Comparison of ENCODE assay signal across 1 cellular context in genomic region chr20:38165089-38165965, GRCh38.
TF ChIP-seq lines count a peak whose summit lies in the region.

TSS of gene TGM2 (minus strand) at chr20:38165270. CDS start at chr20:38165198, 72 bp downstream.

TF ChIP-seq in HepG2, 621 proteins besides CTCF, POLR2A, EP300 and RAD21 (continued from another document and continues in another):
- TF ChIP-seq PLSCR1 (CRISPR knock-in tag; IDR thresholded peaks at IDR 0.05; ENCODE audit: borderline replicate concordance) (no peak), PHF20 (CRISPR knock-in tag; IDR thresholded peaks at IDR 0.05) (no peak), SP2 (CRISPR knock-in tag; IDR thresholded peaks at IDR 0.05) (no peak; the same call in none of the 2 replicates), ZNF850 (CRISPR knock-in tag; conservative IDR thresholded peaks at IDR 0.05) (no peak), SIN3A (IDR thresholded peaks at IDR 0.05; ENCODE audit: borderline replicate concordance, low read depth, low read length) (no peak), ZNF883 (CRISPR knock-in tag; IDR thresholded peaks at IDR 0.05; ENCODE audit: not compliant biosample characterization) (peak; percentile 78), DMTF1 (CRISPR knock-in tag; IDR thresholded peaks at IDR 0.05) (0 out of 2 replicates have a peak, but pooled peaks have one; percentile 48), ZNF205 (CRISPR knock-in tag; IDR thresholded peaks at IDR 0.05) (peak; percentile 91), MEIS2 (CRISPR knock-in tag; IDR thresholded peaks at IDR 0.05) (peak; percentile 82), PRDM10 (CRISPR knock-in tag; IDR thresholded peaks at IDR 0.05; ENCODE audit: low read depth) (no peak), U2AF1 (optimal IDR thresholded peaks at IDR 0.05; ENCODE audit: low read depth, low read length) (no peak), ZHX2 (IDR thresholded peaks at IDR 0.05; ENCODE audit: low read depth) (no peak), ZHX2 (CRISPR knock-in tag; IDR thresholded peaks at IDR 0.05; ENCODE audit: borderline replicate concordance) (no peak), GABPB1 (CRISPR knock-in tag; IDR thresholded peaks at IDR 0.05) (peak; percentile 73; the same call in 1 of the 2 replicates), ZNF180 (CRISPR knock-in tag; IDR thresholded peaks at IDR 0.05; ENCODE audit: borderline replicate concordance, low read depth) (no peak), KAT7 (CRISPR knock-in tag; IDR thresholded peaks at IDR 0.05; ENCODE audit: borderline replicate concordance) (peak; percentile 88; the same call in 1 of the 2 replicates), ZNF331 (CRISPR knock-in tag; IDR thresholded peaks at IDR 0.05) (peak; percentile 85), CEBPG (CRISPR knock-in tag; IDR thresholded peaks at IDR 0.05) (peak; percentile 30; the same call in 1 of the 2 replicates), RFX3 (CRISPR knock-in tag; IDR thresholded peaks at IDR 0.05) (no peak), ZNF580 (CRISPR knock-in tag; IDR thresholded peaks at IDR 0.05; ENCODE audit: borderline replicate concordance, low read depth) (peak; percentile 98; the same call in 1 of the 2 replicates), ZBTB14 (CRISPR knock-in tag; IDR thresholded peaks at IDR 0.05) (no peak), RXRA (CRISPR knock-in tag; IDR thresholded peaks at IDR 0.05) (peak; percentile 70; the same call in 1 of the 2 replicates), SOX6 (IDR thresholded peaks at IDR 0.05) (no peak), SOX6 (CRISPR knock-in tag; IDR thresholded peaks at IDR 0.05) (peak; percentile 80), ZMYM3 (CRISPR knock-in tag; IDR thresholded peaks at IDR 0.05) (no peak), RELA (CRISPR knock-in tag; IDR thresholded peaks at IDR 0.05) (peak; percentile 95), ZBTB2 (CRISPR knock-in tag; IDR thresholded peaks at IDR 0.05; ENCODE audit: low read depth) (peak; percentile 31; the same call in 1 of the 2 replicates), PITX1 (CRISPR knock-in tag; IDR thresholded peaks at IDR 0.05) (peak; percentile 61; the same call in 1 of the 2 replicates), ZNF652 (CRISPR knock-in tag; IDR thresholded peaks at IDR 0.05; ENCODE audit: borderline replicate concordance, low read depth) (no peak), ZBTB8A (CRISPR knock-in tag; IDR thresholded peaks at IDR 0.05; ENCODE audit: borderline replicate concordance, low read depth) (peak; percentile 99), GATAD2A (CRISPR knock-in tag; IDR thresholded peaks at IDR 0.05) (peak; percentile 63; the same call in 1 of the 2 replicates), YEATS2 (CRISPR knock-in tag; IDR thresholded peaks at IDR 0.05; ENCODE audit: borderline replicate concordance) (0 out of 2 replicates have a peak, but pooled peaks have one; percentile 65), LCORL (IDR thresholded peaks at IDR 0.05) (0 out of 2 replicates have a peak, but pooled peaks have one; percentile 17), LCORL (CRISPR knock-in tag; IDR thresholded peaks at IDR 0.05) (peak; percentile 93), HDAC2 (CRISPR knock-in tag; IDR thresholded peaks at IDR 0.05) (peak; percentile 85), FOXK2 (IDR thresholded peaks at IDR 0.05) (no peak), RBFOX2 (IDR thresholded peaks at IDR 0.05; ENCODE audit: low read depth, low read length) (peak; percentile 77), MIXL1 (CRISPR knock-in tag; IDR thresholded peaks at IDR 0.05) (peak; percentile 70; the same call in 1 of the 2 replicates), SP5 (CRISPR knock-in tag; IDR thresholded peaks at IDR 0.05; ENCODE audit: borderline replicate concordance, low read depth) (peak; percentile 88; the same call in 1 of the 2 replicates), ZBTB21 (CRISPR knock-in tag; IDR thresholded peaks at IDR 0.05) (no peak), ATF7-NPFF (CRISPR knock-in tag; IDR thresholded peaks at IDR 0.05; ENCODE audit: low read depth) (peak; percentile 65; the same call in 1 of the 2 replicates), NCOR1 (IDR thresholded peaks at IDR 0.05; ENCODE audit: borderline replicate concordance, low read length) (no peak; the same call in 1 of the 2 replicates), ZBTB20 (CRISPR knock-in tag; IDR thresholded peaks at IDR 0.05; ENCODE audit: borderline replicate concordance, low read depth) (no peak), MED13 (CRISPR knock-in tag; IDR thresholded peaks at IDR 0.05) (no peak), ZNF446 (CRISPR knock-in tag; IDR thresholded peaks at IDR 0.05) (no peak; the same call in 1 of the 2 replicates), SRSF9 (IDR thresholded peaks at IDR 0.05; ENCODE audit: borderline replicate concordance, insufficient read depth, low read depth, low read length, poor library complexity, severe bottlenecking) (no peak), STAG1 (CRISPR knock-in tag; IDR thresholded peaks at IDR 0.05) (peak; percentile 97), ZNF772 (CRISPR knock-in tag; IDR thresholded peaks at IDR 0.05) (no peak), ELK4 (CRISPR knock-in tag; IDR thresholded peaks at IDR 0.05; ENCODE audit: borderline replicate concordance) (no peak), GLMP (CRISPR knock-in tag; IDR thresholded peaks at IDR 0.05; ENCODE audit: borderline replicate concordance) (no peak)
